2 cellular contexts compared by ENCODE assay signal in the genomic region with DNA sequence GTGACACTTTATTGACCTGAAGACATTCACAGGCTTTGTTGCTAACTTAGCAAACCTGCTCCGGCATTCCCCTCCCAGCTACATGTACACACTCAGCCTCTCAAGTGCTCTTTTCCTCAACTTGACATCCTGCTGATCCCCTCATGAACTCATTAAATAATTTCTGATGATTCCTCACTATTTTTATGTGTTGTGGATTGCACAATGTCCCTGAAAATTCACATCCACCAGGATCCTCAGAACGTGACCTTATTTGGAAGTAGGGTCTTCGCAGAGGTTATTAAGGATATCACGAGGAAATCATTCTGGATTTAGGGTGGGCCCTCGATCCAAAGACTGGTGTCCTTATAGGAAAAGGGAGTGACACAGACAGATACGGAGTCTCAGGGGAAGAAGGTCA.
TF ChIP-seq lines count a peak whose summit lies in the region.

No MANE protein-coding gene starts in this region.

TF ChIP-seq in HepG2, 621 proteins besides CTCF, POLR2A, EP300 and RAD21:
- TF ChIP-seq ZIK1 (CRISPR knock-in tag; IDR thresholded peaks at IDR 0.05; ENCODE audit: borderline replicate concordance, low read depth) (no peak), CEBPB (IDR thresholded peaks at IDR 0.05; ENCODE audit: borderline replicate concordance, low read depth, low read length) (peak; percentile 50)

TF ChIP-seq in endothelial cell of umbilical vein, 7 proteins besides CTCF, POLR2A, EP300 and RAD21:
- no peak for TF ChIP-seq GATA2 (IDR thresholded peaks at IDR 0.05; ENCODE audit: insufficient read depth, insufficient read length, low read depth, low read length)
- no peak for TF ChIP-seq JUN (IDR thresholded peaks at IDR 0.05; ENCODE audit: borderline replicate concordance, insufficient read depth, insufficient read length, low read depth)
- no peak for TF ChIP-seq EZH2 (IDR thresholded peaks at IDR 0.05; ENCODE audit: borderline replicate concordance, low read depth, low read length, severe bottlenecking)
- no peak for TF ChIP-seq FOS (IDR thresholded peaks at IDR 0.05; ENCODE audit: borderline replicate concordance, insufficient read depth, low read length)
- TF ChIP-seq POLR2AphosphoS5 (IDR thresholded peaks at IDR 0.05; ENCODE audit: insufficient read depth, low read depth, low read length) = no peak
- TF ChIP-seq, protein P1, sequence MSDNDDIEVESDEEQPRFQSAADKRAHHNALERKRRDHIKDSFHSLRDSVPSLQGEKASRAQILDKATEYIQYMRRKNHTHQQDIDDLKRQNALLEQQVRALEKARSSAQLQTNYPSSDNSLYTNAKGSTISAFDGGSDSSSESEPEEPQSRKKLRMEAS (IDR thresholded peaks at IDR 0.05; ENCODE audit: insufficient read depth, insufficient read length) = no peak
- TF ChIP-seq MYC (IDR thresholded peaks at IDR 0.05; ENCODE audit: low read depth, low read length) = no peak
